1 cellular context compared by ENCODE assay signal in genomic region chr10:7457478-7458316, GRCh38.
TF ChIP-seq lines count a peak whose summit lies in the region.

No MANE protein-coding gene starts in this region.

TF ChIP-seq in GM23338, 12 proteins besides CTCF, POLR2A, EP300 and RAD21 (continued from another document):
- TF ChIP-seq ETS1 (IDR thresholded peaks at IDR 0.05) = no peak
